ENCODE assay signal across 27 cellular contexts in the genomic region with DNA sequence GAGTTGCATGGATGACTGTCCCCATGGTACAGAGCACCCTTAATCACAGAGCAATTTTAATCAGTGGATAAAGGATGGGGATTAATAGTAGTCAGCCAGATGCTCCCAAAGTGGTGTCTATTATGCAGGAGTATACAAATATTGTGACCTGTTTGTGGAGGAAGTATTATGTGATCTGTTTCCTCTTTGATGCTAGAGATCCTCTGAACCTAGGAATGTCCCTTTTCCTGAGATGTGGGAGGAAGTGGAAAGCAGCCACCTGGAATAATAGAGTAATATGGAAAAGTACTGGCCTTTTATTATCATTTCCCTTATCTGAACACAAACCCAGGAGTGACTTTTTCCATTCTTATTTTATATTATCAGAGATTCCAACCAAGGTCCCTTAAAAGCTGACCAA.
"Had no signal": no experiment of that assay in that cellular context is flagged by ENCODE, and none has a peak within 500 bp of the region (broad histone marks: within the 10 kb centered on the region; RNA-seq: fewer than 3 reads in every experiment).

No MANE protein-coding gene starts in this region.

- H3K4me3 Mint-ChIP-seq: activated CD4-positive, alpha-beta T cell treated with anti-CD3 and anti-CD28 coated beads, Interleukin-2, amount 10 ng/mL, durations not matched to agents 7 days and 5 days; activated CD8-positive, alpha-beta T cell treated with anti-CD3 and anti-CD28 coated beads, Interleukin-2, amount 10 ng/mL, durations not matched to agents 7 days and 5 days; activated naive CD8-positive, alpha-beta T cell; central memory CD8-positive, alpha-beta T cell; immature natural killer cell; naive thymus-derived CD4-positive, alpha-beta T cell; type B pancreatic cell had no signal

- H3K36me3 ChIP-seq: adrenal gland, breast epithelium, colonic mucosa, pancreas, right atrium auricular region, thoracic aorta, vagina, WERI-Rb-1 had no signal

- H3K4me1 Mint-ChIP-seq: activated CD4-positive, alpha-beta T cell treated with anti-CD3 and anti-CD28 coated beads, Interleukin-2, amount 10 ng/mL, durations not matched to agents 7 days and 5 days; central memory CD8-positive, alpha-beta T cell; immature natural killer cell; naive thymus-derived CD4-positive, alpha-beta T cell had no signal

- FAIRE-seq: astrocyte, pancreas, TTC549 had no signal

- H3K27ac ChIP-seq: adrenal gland, breast epithelium, colonic mucosa, foreskin keratinocyte, hepatocyte, psoas muscle, right atrium auricular region, thoracic aorta, vagina, WERI-Rb-1 had no signal

- H3K27me3 ChIP-seq: adrenal gland, breast epithelium, colonic mucosa, pancreas, right atrium auricular region, vagina had no signal

- DNase-seq: activated CD4-positive, alpha-beta T cell treated with anti-CD3 and anti-CD28 coated beads, Interleukin-2, amount 10 ng/mL, durations not matched to agents 7 days and 5 days; activated CD4-positive, CD25-positive, alpha-beta regulatory T cell treated with anti-CD3 and anti-CD28 coated beads, Interleukin-2, amount 50 U/mL, for 72 hours; activated CD8-positive, alpha-beta T cell treated with anti-CD3 and anti-CD28 coated beads, Interleukin-2, amount 10 ng/mL, durations not matched to agents 7 days and 5 days; activated naive CD4-positive, alpha-beta T cell; adrenal gland; colonic mucosa; erythroblast; foreskin keratinocyte; immature natural killer cell; naive thymus-derived CD4-positive, alpha-beta T cell; psoas muscle; stimulated activated CD4-positive, alpha-beta T cell treated with anti-CD3 and anti-CD28 coated beads, Interleukin-4, amount 100 ng/mL, for 24 hours; stimulated activated naive CD4-positive, alpha-beta T cell treated with Interleukin-2 at 50 U/mL for 16 hours; WERI-Rb-1 had no signal

- H3K27ac Mint-ChIP-seq: activated CD4-positive, alpha-beta T cell treated with anti-CD3 and anti-CD28 coated beads, Interleukin-2, amount 10 ng/mL, durations not matched to agents 7 days and 5 days; activated CD8-positive, alpha-beta T cell treated with anti-CD3 and anti-CD28 coated beads, Interleukin-2, amount 10 ng/mL, durations not matched to agents 7 days and 5 days; activated naive CD8-positive, alpha-beta T cell; activated T-helper 2 cell treated with anti-CD3 and anti-CD28 coated beads, Interferon-gamma antibody, Interleukin-2, Interleukin-4, amounts not matched to agents 10 μg/mL and 5 μg/mL and 100 μg/mL, durations not matched to agents 14 hours and 24 hours and 36 hours; immature natural killer cell; naive thymus-derived CD4-positive, alpha-beta T cell; type B pancreatic cell had no signal

- H3K36me3 Mint-ChIP-seq: activated naive CD8-positive, alpha-beta T cell; immature natural killer cell; naive thymus-derived CD4-positive, alpha-beta T cell; type B pancreatic cell had no signal

- H3K9me3 ChIP-seq: adrenal gland, breast epithelium, colonic mucosa, pancreas, psoas muscle, right atrium auricular region, thoracic aorta, vagina had no signal

- H3K4me1 ChIP-seq: adrenal gland, breast epithelium, colonic mucosa, foreskin keratinocyte, psoas muscle, right atrium auricular region, vagina had no signal

- H3K4me3 ChIP-seq: adrenal gland, breast epithelium, colonic mucosa, hepatocyte, lung, psoas muscle, right atrium auricular region, thoracic aorta, vagina had no signal

- H3K9me3 Mint-ChIP-seq: activated CD4-positive, alpha-beta T cell treated with anti-CD3 and anti-CD28 coated beads, Interleukin-2, amount 10 ng/mL, durations not matched to agents 7 days and 5 days; activated T-helper 2 cell treated with anti-CD3 and anti-CD28 coated beads, Interferon-gamma antibody, Interleukin-2, Interleukin-4, amounts not matched to agents 10 μg/mL and 5 μg/mL and 100 μg/mL, durations not matched to agents 14 hours and 24 hours and 36 hours; central memory CD8-positive, alpha-beta T cell; type B pancreatic cell had no signal

- H3K27me3 Mint-ChIP-seq: activated naive CD8-positive, alpha-beta T cell; central memory CD8-positive, alpha-beta T cell had no signal
